ENCODE assay signal across 12 cellular contexts in the genomic region with DNA sequence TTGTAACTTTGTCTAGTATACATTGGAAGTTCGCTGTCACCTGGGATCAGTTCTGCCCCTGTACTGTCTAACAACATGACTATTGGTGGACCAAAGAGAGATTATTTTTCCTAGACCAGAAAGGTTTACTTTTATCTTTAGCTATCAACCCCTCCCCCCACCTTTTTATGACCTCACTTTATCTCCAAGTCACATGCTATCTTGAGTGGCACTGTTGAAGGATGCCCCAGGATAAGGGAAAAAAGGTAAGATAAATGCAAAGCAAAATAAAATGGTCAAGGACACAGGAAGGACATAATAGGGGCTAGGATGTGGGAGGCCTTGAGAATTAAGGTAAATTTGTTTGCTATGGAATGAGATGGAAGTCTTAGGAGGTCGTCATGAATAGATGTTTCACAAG. TPM values are rescaled to one million over a fixed set of nuclear protein-coding genes. Genes with fewer than 3 reads are reported as not detected.
DNase-seq lines count a peak whose midpoint lies in the region; ATAC-seq and TF ChIP-seq lines count a peak whose summit lies in the region.
"Had no signal": no experiment of that assay in that cellular context is flagged by ENCODE, and none has a peak within 500 bp of the region (broad histone marks: within the 10 kb centered on the region; RNA-seq: fewer than 3 reads in every experiment).

No MANE protein-coding gene starts in this region.

- CTCF ChIA-PET in activated CD4-positive, alpha-beta memory T cell treated with anti-CD3 and anti-CD28 coated beads, Interleukin-2, amount 10 ng/mL, durations not matched to agents 7 days and 5 days (lab: Charles Lee) = interaction anchor here (0.9 to 1.5 kb wide), 8 partner anchors 9 to 194 kb away, joined by 3 to 7 read pairs (median 4); no protein-coding TSS in a partner anchor

- H3K4me3 ChIP-seq in cardiac muscle cell (no peak overlapping the region), right cardiac atrium (ENCODE audit: low read length) (no peak overlapping the region)

- no peak for DNase-seq in cardiac muscle cell (ENCODE audit: low read depth in 1 of 2, low spot score in 1 of 2)
- no peak for DNase-seq in right cardiac atrium
- no peak for DNase-seq in activated CD4-positive, alpha-beta memory T cell treated with anti-CD3 and anti-CD28 coated beads, Interleukin-2, amount 10 ng/mL, durations not matched to agents 7 days and 5 days
- peak; percentile 24 for DNase-seq in left kidney (ENCODE audit: low read depth, low spot score)
- no peak for DNase-seq in NOMO-1 (lab: John Stamatoyannopoulos, UW; ENCODE audit: unreplicated experiment in 2 of 2)
- no peak for DNase-seq in GM13976 (ENCODE audit: low spot score)
- DNase-seq: KBM-7, NCI-H345, pancreas, SW 1271 had no signal

- peak overlapping the region; percentile 50 for H3K27ac ChIP-seq in cardiac muscle cell
- H3K27ac ChIP-seq in right cardiac atrium (ENCODE audit: low read length) = no peak overlapping the region

- peak overlapping the region; percentile 87 for H3K4me3 Mint-ChIP-seq in activated CD4-positive, alpha-beta memory T cell treated with anti-CD3 and anti-CD28 coated beads, Interleukin-2, amount 10 ng/mL, durations not matched to agents 7 days and 5 days

- peaks cover 22% of the 10 kb centered on the region for H3K36me3 Mint-ChIP-seq in activated CD4-positive, alpha-beta memory T cell treated with anti-CD3 and anti-CD28 coated beads, Interleukin-2, amount 10 ng/mL, durations not matched to agents 7 days and 5 days (ENCODE audit: low read depth)

- intact Hi-C loops in right cardiac atrium (cut with DNase I) = loop anchor here in 1 of 4 donors (10.0 kb wide), 1 partner anchor 185 kb away; no protein-coding TSS in a partner anchor

- no peak for ATAC-seq in right cardiac atrium
- no peak for ATAC-seq in GM21717 (IDR thresholded peaks at IDR 0.05; ENCODE audit: unreplicated experiment)
- ATAC-seq in HG03354 (IDR thresholded peaks at IDR 0.05; ENCODE audit: poor library complexity, severe bottlenecking, unreplicated experiment) = no peak

- H3K27ac Mint-ChIP-seq in activated CD4-positive, alpha-beta memory T cell treated with anti-CD3 and anti-CD28 coated beads, Interleukin-2, amount 10 ng/mL, durations not matched to agents 7 days and 5 days = peak overlapping the region; percentile 72

- no peaks in the 10 kb centered on the region for H3K9me3 Mint-ChIP-seq in activated CD4-positive, alpha-beta memory T cell treated with anti-CD3 and anti-CD28 coated beads, Interleukin-2, amount 10 ng/mL, durations not matched to agents 7 days and 5 days

- H3K4me1 Mint-ChIP-seq in activated CD4-positive, alpha-beta memory T cell treated with anti-CD3 and anti-CD28 coated beads, Interleukin-2, amount 10 ng/mL, durations not matched to agents 7 days and 5 days = peaks cover 36% of the 10 kb centered on the region

- WGBS in right cardiac atrium = 82% methylated on average over 2 of the region's 2 CpGs

- H3K4me1 ChIP-seq in cardiac muscle cell (ENCODE audit: low read depth) (peaks cover 34% of the 10 kb centered on the region), right cardiac atrium (ENCODE audit: control insufficient read depth, insufficient read depth, low read length) (peaks cover 6% of the 10 kb centered on the region)

- H3K9me3 ChIP-seq in cardiac muscle cell (ENCODE audit: low read depth) = no peaks in the 10 kb centered on the region
- H3K9me3 ChIP-seq in right cardiac atrium (ENCODE audit: control insufficient read depth, low read length) = no peaks in the 10 kb centered on the region
- H3K9me3 ChIP-seq: pancreas had no signal

- H3K27me3 ChIP-seq in cardiac muscle cell = no peaks in the 10 kb centered on the region
- H3K27me3 ChIP-seq in right cardiac atrium (ENCODE audit: control insufficient read depth, insufficient read depth) = no peaks in the 10 kb centered on the region
- H3K27me3 ChIP-seq: pancreas had no signal

- no peaks in the 10 kb centered on the region for H3K36me3 ChIP-seq in cardiac muscle cell
- H3K36me3 ChIP-seq: pancreas had no signal

- TF ChIP-seq CTCF in cardiac muscle cell (IDR thresholded peaks at IDR 0.05; ENCODE audit: low read depth, low read length) (no peak), GM13976 (IDR thresholded peaks at IDR 0.05; ENCODE audit: borderline replicate concordance, control extremely low read depth, extremely low read depth, insufficient read depth, missing control alignments) (no peak)

- POLR2A ChIA-PET in activated CD4-positive, alpha-beta memory T cell treated with anti-CD3 and anti-CD28 coated beads, Interleukin-2, amount 10 ng/mL, durations not matched to agents 7 days and 5 days (lab: Charles Lee) = interaction anchor here (0.6 to 4.1 kb wide), 10 partner anchors 9 to 297 kb away, joined by 3 to 25 read pairs (median 5); a partner anchor contains a TSS

- H3K27me3 Mint-ChIP-seq in activated CD4-positive, alpha-beta memory T cell treated with anti-CD3 and anti-CD28 coated beads, Interleukin-2, amount 10 ng/mL, durations not matched to agents 7 days and 5 days = no peaks in the 10 kb centered on the region

- in situ Hi-C loops in GM13976 (cut with MboI; ENCODE audit: low sequenced_read_pairs, unreplicated experiment) = no loop called here

RNA-seq across cellular contexts. Expression of a gene that starts 1.0 kb away (rescaled TPM):
- total RNA-seq in cardiac muscle cell = 28.7 and 41.4 TPM in 2 replicates
- polyA plus RNA-seq in cardiac muscle cell = 25.6 and 31.8 TPM in 2 replicates
- 10 to 100 TPM; 21.9 to 23.9 (median 22.8) TPM for total RNA-seq in right cardiac atrium
- 8.4 TPM for polyA plus RNA-seq in right cardiac atrium
- total RNA-seq in activated CD4-positive, alpha-beta memory T cell treated with anti-CD3 and anti-CD28 coated beads, Interleukin-2, amount 10 ng/mL, durations not matched to agents 7 days and 5 days = 10 to 100 TPM; 30.0 to 34.1 TPM
